16 cellular contexts compared by ENCODE assay signal in genomic region chr6:43753570-43754183, GRCh38.
"Had no signal": no experiment of that assay in that cellular context is flagged by ENCODE, and none has a peak within 500 bp of the region (broad histone marks: within the 10 kb centered on the region; RNA-seq: fewer than 3 reads in every experiment).

No MANE protein-coding gene starts in this region.

- ATAC-seq: activated CD8-positive, alpha-beta T cell treated with anti-CD3 and anti-CD28 coated beads for 36 hours; naive thymus-derived CD8-positive, alpha-beta T cell; WTC11 had no signal

- DNase-seq: activated CD4-positive, alpha-beta T cell treated with anti-CD3 and anti-CD28 coated beads for 48 hours; activated CD8-positive, alpha-beta T cell treated with anti-CD3 and anti-CD28 coated beads for 36 hours; activated naive CD4-positive, alpha-beta T cell treated with anti-CD3 and anti-CD28 coated beads, Interleukin-2, amount 50 U/mL, for 16 hours; central memory CD4-positive, alpha-beta T cell; colonic mucosa; esophagus squamous epithelium; hippocampal formation; kidney; left ventricle myocardium inferior; naive thymus-derived CD8-positive, alpha-beta T cell; nucleus accumbens; stimulated activated CD4-positive, alpha-beta T cell treated with anti-CD3 and anti-CD28 coated beads, Interleukin-4, amount 100 ng/mL, for 1 hour; stimulated activated naive CD4-positive, alpha-beta T cell; tibial artery had no signal

- H3K27ac ChIP-seq: colonic mucosa, esophagus squamous epithelium, left ventricle myocardium inferior, tibial artery, vagina had no signal

- FAIRE-seq: kidney had no signal
